In the genomic region with DNA sequence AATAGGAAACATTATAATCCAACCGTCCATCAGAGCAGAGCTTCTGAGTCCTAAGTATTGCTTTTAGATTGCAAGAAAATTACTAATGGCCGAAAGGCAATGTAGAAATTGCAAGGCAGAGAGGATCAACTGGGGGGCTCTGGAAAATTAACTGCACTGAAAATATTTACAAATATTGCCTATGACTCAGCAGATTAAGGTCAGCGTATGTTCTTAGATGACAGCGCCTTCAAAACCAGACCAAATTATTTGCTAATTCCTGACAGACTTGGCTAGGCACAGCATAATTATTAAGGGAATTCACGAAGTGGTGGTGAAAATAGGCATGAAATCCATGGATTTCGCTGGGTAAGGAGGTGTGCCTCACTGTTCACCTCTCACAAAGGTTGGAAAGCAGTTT, we compare ENCODE assay signal across 2 cellular contexts.
TF ChIP-seq lines count a peak whose summit lies in the region.

No MANE protein-coding gene starts in this region.

TF ChIP-seq in A549, 52 proteins besides CTCF, POLR2A, EP300 and RAD21:
- TF ChIP-seq, protein P1, sequence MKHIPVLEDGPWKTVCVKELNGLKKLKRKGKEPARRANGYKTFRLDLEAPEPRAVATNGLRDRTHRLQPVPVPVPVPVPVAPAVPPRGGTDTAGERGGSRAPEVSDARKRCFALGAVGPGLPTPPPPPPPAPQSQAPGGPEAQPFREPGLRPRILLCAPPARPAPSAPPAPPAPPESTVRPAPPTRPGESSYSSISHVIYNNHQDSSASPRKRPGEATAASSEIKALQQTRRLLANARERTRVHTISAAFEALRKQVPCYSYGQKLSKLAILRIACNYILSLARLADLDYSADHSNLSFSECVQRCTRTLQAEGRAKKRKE (CRISPR knock-in tag; IDR thresholded peaks at IDR 0.05; ENCODE audit: low read depth): no peak
- no peak for TF ChIP-seq BHLHE40 (IDR thresholded peaks at IDR 0.05; ENCODE audit: low read depth, low read length)
- no peak for TF ChIP-seq HES2 (IDR thresholded peaks at IDR 0.05)
- no peak for TF ChIP-seq MYC (IDR thresholded peaks at IDR 0.05; ENCODE audit: borderline replicate concordance, low read length)
- no peak for TF ChIP-seq GATA3 (IDR thresholded peaks at IDR 0.05; ENCODE audit: borderline replicate concordance)
- TF ChIP-seq MAFK (IDR thresholded peaks at IDR 0.05; ENCODE audit: partially characterized antibody): peak; percentile 66
- TF ChIP-seq HDAC2 (IDR thresholded peaks at IDR 0.05): no peak
- TF ChIP-seq, protein P2, sequence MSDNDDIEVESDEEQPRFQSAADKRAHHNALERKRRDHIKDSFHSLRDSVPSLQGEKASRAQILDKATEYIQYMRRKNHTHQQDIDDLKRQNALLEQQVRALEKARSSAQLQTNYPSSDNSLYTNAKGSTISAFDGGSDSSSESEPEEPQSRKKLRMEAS (IDR thresholded peaks at IDR 0.05): no peak
- no peak for TF ChIP-seq TP53 (CRISPR knock-in tag; IDR thresholded peaks at IDR 0.05)
- peak; percentile 55 for TF ChIP-seq NFE2L2 (conservative IDR thresholded peaks at IDR 0.05; ENCODE audit: low read length)

TF ChIP-seq in IMR-90, 13 proteins besides CTCF, POLR2A, EP300 and RAD21:
- no peak for TF ChIP-seq RFX5 (IDR thresholded peaks at IDR 0.05; ENCODE audit: low read depth, low read length)
- peak; percentile 84 for TF ChIP-seq NFE2L2 (IDR thresholded peaks at IDR 0.05; ENCODE audit: low read depth, low read length)
